In the genomic region with DNA sequence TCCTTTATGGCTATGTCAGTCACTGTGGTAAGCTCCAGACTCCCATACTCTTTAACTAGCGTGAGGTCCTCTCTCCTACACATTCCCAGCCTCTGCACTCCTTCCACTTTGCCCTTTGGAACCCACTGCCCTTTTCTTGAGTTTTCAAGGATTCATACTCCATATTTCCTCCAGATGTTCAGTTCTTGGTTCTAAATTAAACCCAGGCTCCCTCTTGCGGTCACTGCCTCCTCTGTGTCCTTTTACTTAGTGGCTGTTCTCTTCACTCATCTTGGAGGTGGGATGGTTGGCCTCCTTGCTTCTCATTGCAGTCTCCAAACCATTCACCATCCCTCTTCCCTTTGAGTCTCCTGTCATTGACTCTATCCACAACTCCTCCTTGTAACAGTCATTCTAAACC, we compare ENCODE assay signal across 1 cellular context.
TF ChIP-seq lines count a peak whose summit lies in the region.

No MANE protein-coding gene starts in this region.

TF ChIP-seq in K562, 482 proteins besides CTCF, POLR2A, EP300 and RAD21:
- TF ChIP-seq ARID3A (IDR thresholded peaks at IDR 0.05; ENCODE audit: borderline replicate concordance, low read depth, low read length), result no peak
- TF ChIP-seq, protein P1, sequence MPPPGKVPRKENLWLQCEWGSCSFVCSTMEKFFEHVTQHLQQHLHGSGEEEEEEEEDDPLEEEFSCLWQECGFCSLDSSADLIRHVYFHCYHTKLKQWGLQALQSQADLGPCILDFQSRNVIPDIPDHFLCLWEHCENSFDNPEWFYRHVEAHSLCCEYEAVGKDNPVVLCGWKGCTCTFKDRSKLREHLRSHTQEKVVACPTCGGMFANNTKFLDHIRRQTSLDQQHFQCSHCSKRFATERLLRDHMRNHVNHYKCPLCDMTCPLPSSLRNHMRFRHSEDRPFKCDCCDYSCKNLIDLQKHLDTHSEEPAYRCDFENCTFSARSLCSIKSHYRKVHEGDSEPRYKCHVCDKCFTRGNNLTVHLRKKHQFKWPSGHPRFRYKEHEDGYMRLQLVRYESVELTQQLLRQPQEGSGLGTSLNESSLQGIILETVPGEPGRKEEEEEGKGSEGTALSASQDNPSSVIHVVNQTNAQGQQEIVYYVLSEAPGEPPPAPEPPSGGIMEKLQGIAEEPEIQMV (tag; conservative IDR thresholded peaks at IDR 0.05; ENCODE audit: low read depth), result no peak
- no peak for TF ChIP-seq PTRF (tag; IDR thresholded peaks at IDR 0.05)
- TF ChIP-seq, protein P2, sequence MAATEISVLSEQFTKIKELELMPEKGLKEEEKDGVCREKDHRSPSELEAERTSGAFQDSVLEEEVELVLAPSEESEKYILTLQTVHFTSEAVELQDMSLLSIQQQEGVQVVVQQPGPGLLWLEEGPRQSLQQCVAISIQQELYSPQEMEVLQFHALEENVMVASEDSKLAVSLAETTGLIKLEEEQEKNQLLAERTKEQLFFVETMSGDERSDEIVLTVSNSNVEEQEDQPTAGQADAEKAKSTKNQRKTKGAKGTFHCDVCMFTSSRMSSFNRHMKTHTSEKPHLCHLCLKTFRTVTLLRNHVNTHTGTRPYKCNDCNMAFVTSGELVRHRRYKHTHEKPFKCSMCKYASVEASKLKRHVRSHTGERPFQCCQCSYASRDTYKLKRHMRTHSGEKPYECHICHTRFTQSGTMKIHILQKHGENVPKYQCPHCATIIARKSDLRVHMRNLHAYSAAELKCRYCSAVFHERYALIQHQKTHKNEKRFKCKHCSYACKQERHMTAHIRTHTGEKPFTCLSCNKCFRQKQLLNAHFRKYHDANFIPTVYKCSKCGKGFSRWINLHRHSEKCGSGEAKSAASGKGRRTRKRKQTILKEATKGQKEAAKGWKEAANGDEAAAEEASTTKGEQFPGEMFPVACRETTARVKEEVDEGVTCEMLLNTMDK (IDR thresholded peaks at IDR 0.05; ENCODE audit: borderline replicate concordance, insufficient read depth, low read depth, low read length, poor library complexity, severe bottlenecking), result peak; percentile 6
- TF ChIP-seq SMC3 (conservative IDR thresholded peaks at IDR 0.05; ENCODE audit: insufficient read depth, low read depth, low read length), result peak; percentile 48
- no peak for TF ChIP-seq FOXO4 (CRISPR knock-in tag; IDR thresholded peaks at IDR 0.05)
- no peak for TF ChIP-seq TRIM28 (IDR thresholded peaks at IDR 0.05)
- no peak for TF ChIP-seq ZNF780A (CRISPR knock-in tag; IDR thresholded peaks at IDR 0.05)
- TF ChIP-seq KAT2B (IDR thresholded peaks at IDR 0.05; ENCODE audit: low read depth, low read length), result no peak
